Comparison of ENCODE assay signal across 8 cellular contexts in the genomic region with DNA sequence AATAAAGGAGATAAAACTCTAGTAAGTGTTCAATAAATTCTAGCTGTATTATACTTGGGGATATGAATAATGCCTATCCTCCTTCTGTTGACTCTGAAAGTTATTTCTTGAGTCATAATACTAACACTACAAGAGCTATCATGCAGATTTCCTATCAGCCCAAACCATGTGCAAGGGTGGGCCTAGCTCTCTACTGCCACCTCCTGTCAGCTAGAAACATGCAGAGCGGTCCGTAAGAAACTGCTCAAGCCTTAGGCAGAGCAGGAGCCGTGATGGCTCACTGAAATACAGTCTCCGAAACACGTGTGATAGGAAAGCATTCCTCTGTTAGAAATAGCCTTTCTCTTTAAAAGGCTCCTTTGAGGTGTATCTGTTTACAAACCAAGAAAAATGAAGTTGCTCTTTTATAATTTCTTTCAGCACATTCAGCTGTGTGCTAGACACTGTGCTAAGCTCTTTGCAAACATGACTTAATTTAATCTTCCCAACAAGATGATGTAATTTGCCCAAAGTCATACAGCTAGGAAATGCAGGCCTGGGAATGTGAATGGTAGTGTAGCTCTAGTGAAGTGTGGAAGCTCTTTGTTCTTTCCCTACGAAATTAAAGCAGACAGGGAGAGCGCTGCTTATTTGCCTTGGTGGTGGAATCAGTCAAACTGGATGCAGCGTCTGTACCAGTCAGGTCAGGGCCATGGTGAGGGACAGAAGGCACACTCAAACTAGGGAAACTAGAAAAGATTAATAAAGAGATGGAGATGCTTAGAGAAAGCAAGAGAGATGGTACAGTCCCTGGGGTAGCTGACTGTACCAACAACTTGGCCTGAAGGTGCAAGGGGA. TPM values are rescaled to one million over a fixed set of nuclear protein-coding genes. Genes with fewer than 3 reads are reported as not detected.
DNase-seq lines count a peak whose midpoint lies in the region; ATAC-seq lines count a peak whose summit lies in the region.

No MANE protein-coding gene starts in this region.

- in situ Hi-C loops in SK-MEL-5 (cut with HindIII; ENCODE audit: low pct_unique_long_range_greater_than_20kb, low sequenced_read_pairs): no loop called here

- no peak overlapping the region for H3K4me3 Mint-ChIP-seq in activated naive CD4-positive, alpha-beta T cell treated with anti-CD3 and anti-CD28 coated beads for 36 hours

- CTCF ChIA-PET in activated naive CD4-positive, alpha-beta T cell treated with anti-CD3 and anti-CD28 coated beads for 36 hours (lab: Charles Lee): interaction anchor here (0.6 to 4.1 kb wide), 38 partner anchors 9 to 669 kb away, joined by 3 to 28 read pairs (median 4); a partner anchor contains a TSS

- no peak overlapping the region for H3K27ac Mint-ChIP-seq in activated naive CD4-positive, alpha-beta T cell treated with anti-CD3 and anti-CD28 coated beads for 36 hours

- H3K27me3 Mint-ChIP-seq in activated naive CD4-positive, alpha-beta T cell treated with anti-CD3 and anti-CD28 coated beads for 36 hours (ENCODE audit: low read depth): no peaks in the 10 kb centered on the region

- DNase-seq in Daoy (ENCODE audit: low read depth): peak; percentile 84
- DNase-seq in Jurkat, Clone E6-1 (ENCODE audit: low read depth, low spot score): peak; percentile 74
- peak; percentile 85 for DNase-seq in SK-MEL-5 (ENCODE audit: low read depth, low spot score)
- peak; percentile 83 for DNase-seq in activated naive CD4-positive, alpha-beta T cell treated with anti-CD3 and anti-CD28 coated beads for 36 hours
- peak; percentile 81 for DNase-seq in glomerular visceral epithelial cell (ENCODE audit: extremely low spot score)
- DNase-seq in posterior vena cava (ENCODE audit: low spot score): peak; percentile 79
- DNase-seq in effector CD8-positive, alpha-beta T cell (lab: John Stamatoyannopoulos, UW): no peak

- peaks cover 17% of the 10 kb centered on the region for H3K4me1 Mint-ChIP-seq in activated naive CD4-positive, alpha-beta T cell treated with anti-CD3 and anti-CD28 coated beads for 36 hours (ENCODE audit: low read depth)

- H3K4me3 ChIP-seq in Jurkat, Clone E6-1 (ENCODE audit: low read length): no peak overlapping the region

- intact Hi-C loops in activated naive CD4-positive, alpha-beta T cell treated with anti-CD3 and anti-CD28 coated beads for 36 hours (cut with micrococcal nuclease): loop anchor here (1.0 to 5.0 kb wide), 7 partner anchors 69 to 511 kb away; no protein-coding TSS in a partner anchor
- intact Hi-C loops in posterior vena cava (cut with DNase I): loop anchor here (5.0 to 10.0 kb wide), 2 partner anchors 469 to 471 kb away; no protein-coding TSS in a partner anchor

- peak; percentile 80 for ATAC-seq in GM21576 (IDR thresholded peaks at IDR 0.05; ENCODE audit: unreplicated experiment)

- no peaks in the 10 kb centered on the region for H3K9me3 Mint-ChIP-seq in activated naive CD4-positive, alpha-beta T cell treated with anti-CD3 and anti-CD28 coated beads for 36 hours

- H3K36me3 Mint-ChIP-seq in activated naive CD4-positive, alpha-beta T cell treated with anti-CD3 and anti-CD28 coated beads for 36 hours (ENCODE audit: low read depth): peaks cover 8% of the 10 kb centered on the region

RNA-seq across cellular contexts. Expression of a gene that starts 43.1 kb away (rescaled TPM):
- 55.0 and 90.1 TPM in 2 replicates for total RNA-seq in Daoy (2014; rRNA removed; shearing (Covaris generic))
- 51.0 TPM for polyA plus RNA-seq in Jurkat, Clone E6-1 (2012; ENCODE audit: insufficient read depth, insufficient read length)
- 76.4 and 89.9 TPM in 2 replicates for total RNA-seq in SK-MEL-5 (2014; rRNA removed; shearing (Covaris generic))
- polyA plus RNA-seq in SK-MEL-5 (2015; cell fraction: cytosol; rRNA removed): 46.6 and 66.1 TPM in 2 replicates
- polyA plus RNA-seq in SK-MEL-5 (2015; cell fraction: nucleus; rRNA removed): 6.7 and 15.1 TPM in 2 replicates
- 10 to 100 TPM; 44.8 to 47.0 TPM for total RNA-seq in activated naive CD4-positive, alpha-beta T cell treated with anti-CD3 and anti-CD28 coated beads for 36 hours
- 10 to 100 TPM in 1 of 2 donors, 1 to 10 TPM in 1; 6.9 to 18.1 TPM for total RNA-seq in posterior vena cava
